Comparison of ENCODE assay signal across 23 cellular contexts in the genomic region with DNA sequence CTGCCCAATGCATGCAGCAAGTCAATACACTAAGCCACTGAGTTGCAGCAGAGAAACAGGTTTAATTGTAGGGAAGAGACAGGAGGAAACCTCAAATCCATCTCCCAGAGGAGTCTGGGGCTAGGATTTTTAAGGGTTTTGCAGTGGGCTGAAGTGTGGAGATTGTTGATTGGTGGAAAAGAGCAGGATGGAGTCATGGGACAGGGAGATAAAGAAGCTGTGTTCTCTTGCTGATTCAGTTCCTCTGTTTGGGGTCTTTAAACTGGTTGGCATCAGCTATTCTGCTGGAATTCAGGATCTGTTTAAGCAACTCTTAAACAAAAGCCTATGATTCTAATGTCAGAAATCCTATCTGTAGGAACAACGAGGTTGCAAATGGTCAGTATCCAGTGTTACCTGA.
DNase-seq lines count a peak whose midpoint lies in the region; ATAC-seq, FAIRE-seq and TF ChIP-seq lines count a peak whose summit lies in the region.
"Had no signal": no experiment of that assay in that cellular context is flagged by ENCODE, and none has a peak within 500 bp of the region (broad histone marks: within the 10 kb centered on the region; RNA-seq: fewer than 3 reads in every experiment).

No MANE protein-coding gene starts in this region.

- no peak for TF ChIP-seq CTCF in DOHH2 (IDR thresholded peaks at IDR 0.05; ENCODE audit: low read depth, low read length, poor library complexity, severe bottlenecking)

- ATAC-seq in activated T-helper 17 cell treated with anti-CD3 and anti-CD28 coated beads, Interleukin-2, amount 50 U/mL, for 72 hours (replicated peaks), result no peak
- no peak for ATAC-seq in memory B cell (ENCODE audit: low read depth)

- H4K20me1 ChIP-seq in DOHH2 (ENCODE audit: control insufficient read depth, insufficient read depth, low read depth, low read length), result no peaks in the 10 kb centered on the region

- no peak for FAIRE-seq in HTR-8/SVneo (lab: Jason Lieb, UNC)
- FAIRE-seq: H54 had no signal

- no peak overlapping the region for H3K27ac ChIP-seq in DOHH2 (ENCODE audit: low read depth, low read length)
- H3K27ac ChIP-seq: BLaER1 treated with 17β-estradiol and CSF1 and Interleukin-3, amounts not matched to agents 10 nM and 100 nM; PC-9 had no signal

- H3K27me3 Mint-ChIP-seq in IgD-negative memory B cell (no peaks in the 10 kb centered on the region), memory B cell (no peaks in the 10 kb centered on the region)
- no peaks in the 10 kb centered on the region for H3K27me3 Mint-ChIP-seq in activated T-helper 17 cell treated with anti-CD3 and anti-CD28 coated beads, Interleukin-2, amount 50 U/mL, for 72 hours
- H3K27me3 Mint-ChIP-seq: CD4-positive, alpha-beta memory T cell had no signal

- no peaks in the 10 kb centered on the region for H3K9me3 Mint-ChIP-seq in IgD-negative memory B cell
- H3K9me3 Mint-ChIP-seq in activated T-helper 17 cell treated with anti-CD3 and anti-CD28 coated beads, Interleukin-2, amount 50 U/mL, for 72 hours, result no peaks in the 10 kb centered on the region
- H3K9me3 Mint-ChIP-seq in memory B cell, result no peaks in the 10 kb centered on the region

- H3K79me2 ChIP-seq in DOHH2 (ENCODE audit: control insufficient read depth, low read length), result no peaks in the 10 kb centered on the region

- DNase-seq in memory B cell (ENCODE audit: low spot score in 2 of 2) (no peak), HTR-8/SVneo (ENCODE audit: insufficient read length, low spot score) (no peak), DMS 273 (lab: John Stamatoyannopoulos, UW; ENCODE audit: unreplicated experiment) (no peak), NCI-H1436 (lab: John Stamatoyannopoulos, UW) (no peak)
- DNase-seq: ACHN; Calu3; CD4-positive, alpha-beta memory T cell; GDM1; Karpas-422; MV-4-11; NCI-H1105 treated with DMSO at 0.1 percent for 48 hours; NCI-H1694 treated with DMSO at 0.1 percent for 48 hours; NCI-H2081 treated with DMSO at 0.1 percent for 48 hours; NCI-H446 treated with DMSO at 0.1 percent for 48 hours; NCI-H526 treated with DMSO at 0.1 percent for 48 hours; PC-9; RPMI8226; SHP77 had no signal

- H3K4me2 ChIP-seq in DOHH2 (ENCODE audit: low read length), result peak overlapping the region; percentile 53; the same call in 1 of the 2 replicates
- H3K4me2 ChIP-seq: PC-9 had no signal

- H3K27ac Mint-ChIP-seq in IgD-negative memory B cell, result peak overlapping the region in 2 of 3 donors; percentile 89 to 96
- H3K27ac Mint-ChIP-seq in activated T-helper 17 cell treated with anti-CD3 and anti-CD28 coated beads, Interleukin-2, amount 50 U/mL, for 72 hours, result no peak overlapping the region
- H3K27ac Mint-ChIP-seq in memory B cell, result peak overlapping the region; percentile 97

- H3K4me1 Mint-ChIP-seq in IgD-negative memory B cell (peaks cover 34 to 53% (median 47%) of the 10 kb centered on the region in 3 donors), memory B cell (peaks cover 64% of the 10 kb centered on the region)
- peaks cover 53% of the 10 kb centered on the region for H3K4me1 Mint-ChIP-seq in activated T-helper 17 cell treated with anti-CD3 and anti-CD28 coated beads, Interleukin-2, amount 50 U/mL, for 72 hours

- peaks cover 1% of the 10 kb centered on the region for H3K36me3 Mint-ChIP-seq in IgD-negative memory B cell
- H3K36me3 Mint-ChIP-seq in activated T-helper 17 cell treated with anti-CD3 and anti-CD28 coated beads, Interleukin-2, amount 50 U/mL, for 72 hours (ENCODE audit: low read depth), result no peaks in the 10 kb centered on the region
- H3K36me3 Mint-ChIP-seq in memory B cell, result peaks cover 16% of the 10 kb centered on the region

- H3F3A ChIP-seq in DOHH2 (ENCODE audit: control insufficient read depth, insufficient read depth), result no peaks in the 10 kb centered on the region

- H3K4me3 ChIP-seq in DOHH2 (ENCODE audit: low read length), result no peak overlapping the region
- H3K4me3 ChIP-seq: BLaER1 treated with 17β-estradiol and CSF1 and Interleukin-3, amounts not matched to agents 10 nM and 100 nM; PC-9 had no signal

- peaks cover 2% of the 10 kb centered on the region; the same call in 1 of the 2 replicates for H3K27me3 ChIP-seq in DOHH2 (ENCODE audit: control insufficient read depth, low read length)
- H3K27me3 ChIP-seq: BLaER1 treated with 17β-estradiol and CSF1 and Interleukin-3, amounts not matched to agents 10 nM and 100 nM had no signal

- peaks cover 53% of the 10 kb centered on the region for H3K4me1 ChIP-seq in DOHH2 (ENCODE audit: control insufficient read depth, low read length)

- no peaks in the 10 kb centered on the region for H3K9me3 ChIP-seq in DOHH2 (ENCODE audit: control insufficient read depth, insufficient read depth, low read length)

- H3K36me3 ChIP-seq in DOHH2 (ENCODE audit: control insufficient read depth, low read length), result no peaks in the 10 kb centered on the region

- H3K4me3 Mint-ChIP-seq in IgD-negative memory B cell (peak overlapping the region in 1 of 4 donors; percentile 55), memory B cell (peak overlapping the region; percentile 40)
- peak overlapping the region; percentile 18 for H3K4me3 Mint-ChIP-seq in activated T-helper 17 cell treated with anti-CD3 and anti-CD28 coated beads, Interleukin-2, amount 50 U/mL, for 72 hours

- H3K9me2 ChIP-seq in DOHH2 (replicated peaks; ENCODE audit: control insufficient read depth, low read length), result no peaks in the 10 kb centered on the region
